Comparison of ENCODE assay signal across 30 cellular contexts in genomic region chr2:206942799-206943478, GRCh38. TPM values are rescaled to one million over a fixed set of nuclear protein-coding genes. Genes with fewer than 3 reads are reported as not detected.
"Had no signal": no experiment of that assay in that cellular context is flagged by ENCODE, and none has a peak within 500 bp of the region (broad histone marks: within the 10 kb centered on the region; RNA-seq: fewer than 3 reads in every experiment).

No MANE protein-coding gene starts in this region.

- H3K27me3 ChIP-seq: left lung, right atrium auricular region, testis, tibial artery had no signal

- H3K4me3 ChIP-seq: coronary artery, left lung, prostate gland, right atrium auricular region, testis, tibial artery had no signal

- H3K27ac ChIP-seq: coronary artery, left lung, prostate gland, right atrium auricular region, testis, tibial artery had no signal

- DNase-seq: dermis blood vessel endothelial cell; effector memory CD8-positive, alpha-beta T cell; head of caudate nucleus; left cardiac atrium; left lung; mesenchymal stem cell; midbrain; naive thymus-derived CD4-positive, alpha-beta T cell; nucleus accumbens; stimulated activated CD4-positive, alpha-beta T cell treated with anti-CD3 and anti-CD28 coated beads, Interleukin-2, amount 100 ng/mL, for 24 hours; stimulated activated CD4-positive, alpha-beta T cell treated with anti-CD3 and anti-CD28 coated beads, Interleukin-4, amount 100 ng/mL, for 24 hours; stimulated activated naive CD8-positive, alpha-beta T cell treated with anti-CD3 and anti-CD28 coated beads, Interleukin-15, Interleukin-2, amounts not matched to agents 100 U/mL and 50 U/mL, for 24 hours; substantia nigra; testis; tibial artery had no signal

- H3K4me1 Mint-ChIP-seq: naive thymus-derived CD4-positive, alpha-beta T cell had no signal

- H3K36me3 Mint-ChIP-seq: stimulated activated memory B cell treated with anti-CD40 and anti-IgM and Interleukin-4, amounts not matched to agents 10 μg/mL and 1 μg/mL and 100 μg/mL, for 72 hours; type B pancreatic cell had no signal

- H3K27me3 Mint-ChIP-seq: type B pancreatic cell had no signal

- H3K9me3 ChIP-seq: prostate gland, testis had no signal

- ATAC-seq: effector memory CD8-positive, alpha-beta T cell; left cardiac atrium; left lung; naive thymus-derived CD4-positive, alpha-beta T cell; sciatic nerve; stimulated activated memory B cell treated with anti-CD40 and anti-IgM and Interleukin-4, amounts not matched to agents 10 μg/mL and 1 μg/mL and 100 μg/mL, for 72 hours; stimulated activated naive CD8-positive, alpha-beta T cell treated with anti-CD3 and anti-CD28 coated beads, Interleukin-15, Interleukin-2, amounts not matched to agents 100 U/mL and 50 U/mL, for 24 hours had no signal

- H3K4me1 ChIP-seq: left lung, prostate gland, right atrium auricular region, testis, tibial artery had no signal

- H3K27ac Mint-ChIP-seq: effector memory CD8-positive, alpha-beta T cell; naive thymus-derived CD4-positive, alpha-beta T cell; nephron; stimulated activated memory B cell treated with anti-CD40 and anti-IgM and Interleukin-4, amounts not matched to agents 10 μg/mL and 1 μg/mL and 100 μg/mL, for 72 hours; type B pancreatic cell had no signal

- H3K4me3 Mint-ChIP-seq: effector memory CD8-positive, alpha-beta T cell; naive thymus-derived CD4-positive, alpha-beta T cell; nephron; stimulated activated memory B cell treated with anti-CD40 and anti-IgM and Interleukin-4, amounts not matched to agents 10 μg/mL and 1 μg/mL and 100 μg/mL, for 72 hours; type B pancreatic cell had no signal

- FAIRE-seq: endometrium, frontal cortex, islet of Langerhans had no signal

- H3K36me3 ChIP-seq: left lung, prostate gland, right atrium auricular region, tibial artery had no signal

RNA-seq across cellular contexts. Expression of gene CPO, which starts 3.6 kb away (rescaled TPM):
- total RNA-seq: dermis blood vessel endothelial cell, fibroblast of villous mesenchyme, frontal cortex, glomerular endothelial cell, kidney epithelial cell, lung microvascular endothelial cell, osteocyte, right atrium auricular region had no signal
- polyA plus RNA-seq: naive thymus-derived CD4-positive, alpha-beta T cell had no signal
